8 cellular contexts compared by ENCODE assay signal in the genomic region with DNA sequence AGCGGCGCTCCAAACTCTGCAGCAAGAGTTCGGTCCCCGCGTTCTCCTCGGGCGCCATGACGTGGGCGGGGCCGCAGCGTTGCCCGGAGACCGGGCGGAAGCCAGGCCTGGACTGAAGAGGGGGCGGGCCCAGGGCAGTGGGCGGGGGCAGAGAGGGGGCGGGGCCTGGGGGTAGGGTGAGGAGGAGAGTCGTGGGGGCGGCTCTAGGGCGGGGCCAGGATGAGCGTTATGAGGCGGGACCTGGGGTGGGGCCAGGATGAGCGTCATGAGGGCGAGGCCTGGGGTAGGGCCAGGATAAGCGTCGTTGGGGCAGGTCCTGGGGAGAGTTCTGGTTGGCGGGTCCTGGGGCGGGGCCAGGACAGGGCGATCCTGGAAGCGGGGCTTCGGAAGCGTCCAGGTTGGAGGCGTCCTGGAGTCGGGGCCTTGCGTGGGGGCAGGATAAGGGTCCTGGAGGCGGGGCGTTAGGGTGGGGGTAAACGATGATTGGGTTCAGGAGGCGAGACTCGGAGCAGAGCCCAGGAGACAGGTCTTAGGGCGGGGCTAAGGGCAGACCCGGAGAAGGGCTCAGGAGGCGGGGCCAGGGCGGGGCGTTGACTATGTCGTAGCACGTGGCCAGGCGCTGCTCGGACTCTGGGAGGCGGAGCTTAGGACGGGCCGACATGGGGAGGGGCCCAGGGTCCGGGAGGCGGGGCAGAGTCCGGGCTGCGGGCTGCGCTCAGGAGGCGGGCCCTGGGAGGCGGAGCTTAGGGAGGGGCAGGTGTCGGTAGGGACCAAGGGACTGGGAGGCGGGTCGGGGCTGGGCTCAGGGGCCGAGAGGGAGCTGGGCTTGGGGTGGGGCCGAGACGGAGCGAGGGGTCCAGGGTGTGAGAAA.
DNase-seq lines count a peak whose midpoint lies in the region; ATAC-seq, FAIRE-seq and TF ChIP-seq lines count a peak whose summit lies in the region.
"Not testable (repeated sequence)": the region's sequence is repeated elsewhere in the genome, so short reads cannot be mapped to it uniquely, and the experiment has no call there.

No MANE protein-coding gene starts in this region.

- peak overlapping the region; percentile 94 for H3K4me3 Mint-ChIP-seq in activated B cell treated with CpG ODN at 0.5 μM for 24 hours

- H3K9me3 ChIP-seq in skeletal muscle tissue (ENCODE audit: control insufficient read depth in 3 of 3, low read length in 3 of 3) = not testable (repeated sequence)

- CTCF ChIA-PET in activated B cell treated with CpG ODN at 0.5 μM for 24 hours (lab: Charles Lee) = interaction anchor here (0.6 to 1.0 kb wide), 2 partner anchors 150 to 1093 kb away, joined by 3 to 5 read pairs; no protein-coding TSS in a partner anchor

- not testable (repeated sequence) for H3K4me1 ChIP-seq in skeletal muscle tissue (ENCODE audit: control insufficient read depth in 3 of 3, insufficient read depth in 3 of 3, low read length in 3 of 3)

- not testable (repeated sequence) for TF ChIP-seq CTCF in activated B cell treated with CpG ODN at 0.5 μM for 24 hours (IDR thresholded peaks at IDR 0.05); cardiac fibroblast (IDR thresholded peaks at IDR 0.05; ENCODE audit: low read depth, low read length)

- not testable (repeated sequence) for H3K27me3 Mint-ChIP-seq in activated B cell treated with CpG ODN at 0.5 μM for 24 hours

- ATAC-seq in GM18868 (IDR thresholded peaks at IDR 0.05; ENCODE audit: unreplicated experiment) (peak; percentile 86), HG03196 (IDR thresholded peaks at IDR 0.05; ENCODE audit: unreplicated experiment) (peak; percentile 89), activated B cell treated with CpG ODN at 0.5 μM for 24 hours (ENCODE audit: low read depth) (peak; percentile 98)

- intact Hi-C loops in activated B cell treated with CpG ODN at 0.5 μM for 24 hours (cut with micrococcal nuclease) = loop anchor here (5.0 to 10.0 kb wide), 2 partner anchors 691 to 1538 kb away; a partner anchor contains a TSS

- peak; percentile 92 for FAIRE-seq in A204.1 (lab: Jason Lieb, UNC)

- H3K9ac ChIP-seq in skeletal muscle tissue (ENCODE audit: low read depth in 1 of 3, low read length in 3 of 3) = peak overlapping the region; percentile 43 to 79 (median 56)

- peak overlapping the region; percentile 82 for H3K27ac ChIP-seq in skeletal muscle tissue (ENCODE audit: low read depth, low read length)

- not testable (repeated sequence) for H3K36me3 Mint-ChIP-seq in activated B cell treated with CpG ODN at 0.5 μM for 24 hours (ENCODE audit: low read depth)

- not testable (repeated sequence) for H3K36me3 ChIP-seq in skeletal muscle tissue (ENCODE audit: control insufficient read depth in 3 of 3, insufficient read depth in 3 of 3, low read length in 3 of 3)

- POLR2A ChIA-PET in activated B cell treated with CpG ODN at 0.5 μM for 24 hours (lab: Charles Lee) = interaction anchor here (0.6 to 1.3 kb wide), 3 partner anchors 16 to 432 kb away, joined by 3 to 6 read pairs (median 4); a partner anchor contains a TSS

- peaks cover 12% of the 10 kb centered on the region for H3K4me1 Mint-ChIP-seq in activated B cell treated with CpG ODN at 0.5 μM for 24 hours

- not testable (repeated sequence) for H3K27me3 ChIP-seq in skeletal muscle tissue (ENCODE audit: control insufficient read depth in 3 of 3, insufficient read depth in 3 of 3, low read length in 3 of 3)

- H3K4me3 ChIP-seq in cardiac fibroblast (replicated peaks in 1 of 2; ENCODE audit: low read depth in 2 of 2, low read length in 2 of 2) = peak overlapping the region; percentile 64 to 71
- H3K4me3 ChIP-seq in skeletal muscle tissue (ENCODE audit: low read length in 3 of 3) = peak overlapping the region; percentile 63 to 71 (median 69)

- DNase-seq in NCI-H345 (lab: John Stamatoyannopoulos, UW) = peak; percentile 99
- peak; percentile 98 for DNase-seq in activated B cell treated with CpG ODN at 0.5 μM for 24 hours
- peak; percentile 96 to 99 for DNase-seq in cardiac fibroblast (ENCODE audit: low read depth in 2 of 2)
- peak; percentile 88 for DNase-seq in iPS-NIHi11 (ENCODE audit: low spot score)

- H3K9me3 Mint-ChIP-seq in activated B cell treated with CpG ODN at 0.5 μM for 24 hours = not testable (repeated sequence)

- peak overlapping the region; percentile 98 for H3K27ac Mint-ChIP-seq in activated B cell treated with CpG ODN at 0.5 μM for 24 hours

Comparison
In these comparisons a context has a peak if more than half of its experiments do, and no peak if none do; other contexts are left out.
1. Peak in every context shown above with its lines: DNase-seq, ATAC-seq, H3K4me3 ChIP-seq and H3K27ac ChIP-seq.